Comparison of ENCODE assay signal across 17 cellular contexts in genomic region chr6:139939189-139939979, GRCh38.
DNase-seq lines count a peak whose midpoint lies in the region; ATAC-seq and TF ChIP-seq lines count a peak whose summit lies in the region.
"Had no signal": no experiment of that assay in that cellular context is flagged by ENCODE, and none has a peak within 500 bp of the region (broad histone marks: within the 10 kb centered on the region; RNA-seq: fewer than 3 reads in every experiment).

No MANE protein-coding gene starts in this region.

- H3K27me3 Mint-ChIP-seq in chondrocyte (ENCODE audit: low read depth) (no peaks in the 10 kb centered on the region), osteocyte (ENCODE audit: unreplicated experiment) (no peaks in the 10 kb centered on the region)
- peaks cover 5% of the 10 kb centered on the region for H3K27me3 Mint-ChIP-seq in activated T-cell treated with anti-CD3 and anti-CD28 coated beads, Interleukin-2, amount 50 U/mL, for 4 hours (ENCODE audit: low read depth)

- H3K9ac ChIP-seq in HUES64 (ENCODE audit: low read depth, low read length) = no peak overlapping the region

- H3K4me3 Mint-ChIP-seq in chondrocyte (ENCODE audit: unreplicated experiment) (no peak overlapping the region), osteocyte (ENCODE audit: unreplicated experiment) (no peak overlapping the region)
- H3K4me3 Mint-ChIP-seq in activated T-cell treated with anti-CD3 and anti-CD28 coated beads, Interleukin-2, amount 50 U/mL, for 4 hours = no peak overlapping the region

- H3K4me1 ChIP-seq in HUES64 (ENCODE audit: insufficient read depth, low read length) (peaks cover 48% of the 10 kb centered on the region), OCI-LY7 (ENCODE audit: insufficient read depth, low read length, poor library complexity, severe bottlenecking) (no peaks in the 10 kb centered on the region)
- H3K4me1 ChIP-seq: body of pancreas, Caco-2, foreskin keratinocyte had no signal

- POLR2A ChIA-PET in OCI-LY7 (lab: Charles Lee) = interaction anchor here (0.6 to 2.0 kb wide), 3 partner anchors 9 to 78 kb away, joined by 3 to 6 read pairs (median 3); no protein-coding TSS in a partner anchor

- no peak for TF ChIP-seq CTCF in chondrocyte (IDR thresholded peaks at IDR 0.05)
- no peak for TF ChIP-seq CTCF in osteocyte (IDR thresholded peaks at IDR 0.05)
- TF ChIP-seq CTCF in OCI-LY7 (conservative IDR thresholded peaks at IDR 0.05; ENCODE audit: low read length) = no peak

- H3K27ac ChIP-seq in HUES64 (ENCODE audit: low read depth, low read length) (peak overlapping the region; percentile 50; the same call in 1 of the 2 replicates), OCI-LY7 (ENCODE audit: low read depth, low read length, poor library complexity, severe bottlenecking) (no peak overlapping the region)
- H3K27ac ChIP-seq: body of pancreas, foreskin keratinocyte, transverse colon had no signal

- peak; percentile 70 for DNase-seq in NCI-H2171 treated with DMSO at 0.1 percent for 48 hours (lab: John Stamatoyannopoulos, UW)
- DNase-seq in NCI-H2171 (lab: John Stamatoyannopoulos, UW) = no peak
- no peak for DNase-seq in chondrocyte (ENCODE audit: low spot score)
- no peak for DNase-seq in osteocyte (ENCODE audit: extremely low spot score, unreplicated experiment)
- DNase-seq in activated effector memory CD4-positive, alpha-beta T cell treated with Interleukin-2 at 50 U/mL for 16 hours = no peak
- DNase-seq in OCI-LY7 (ENCODE audit: low spot score) = no peak
- DNase-seq in activated T-cell treated with anti-CD3 and anti-CD28 coated beads, Interleukin-2, amount 50 U/mL, for 4 hours = no peak
- DNase-seq: activated gamma-delta T cell treated with Interleukin-2 at 50 U/mL for 16 hours; body of pancreas; Caco-2; effector memory CD4-positive, alpha-beta T cell; foreskin keratinocyte; NCI-H510A treated with DMSO at 0.1 percent for 48 hours; stimulated activated CD4-positive, alpha-beta T cell treated with anti-CD3 and anti-CD28 coated beads, Interleukin-1b, Interleukin-23, amount 100 ng/mL, for 48 hours; stimulated activated CD8-positive, alpha-beta memory T cell treated with anti-CD3 and anti-CD28 coated beads, Interleukin-4, amount 100 ng/mL, for 48 hours; transverse colon had no signal

- H3K4me1 Mint-ChIP-seq in chondrocyte (ENCODE audit: low read depth) (peaks cover 46% of the 10 kb centered on the region), osteocyte (ENCODE audit: unreplicated experiment) (peaks cover 49% of the 10 kb centered on the region)
- H3K4me1 Mint-ChIP-seq in activated T-cell treated with anti-CD3 and anti-CD28 coated beads, Interleukin-2, amount 50 U/mL, for 4 hours (ENCODE audit: low read depth) = no peaks in the 10 kb centered on the region

- no peaks in the 10 kb centered on the region for H3K9me3 Mint-ChIP-seq in chondrocyte (ENCODE audit: low read depth)
- no peaks in the 10 kb centered on the region for H3K9me3 Mint-ChIP-seq in osteocyte (ENCODE audit: unreplicated experiment)
- H3K9me3 Mint-ChIP-seq in activated T-cell treated with anti-CD3 and anti-CD28 coated beads, Interleukin-2, amount 50 U/mL, for 4 hours = no peaks in the 10 kb centered on the region

- no peak overlapping the region for H2AFZ ChIP-seq in OCI-LY7 (ENCODE audit: low read length)

- no peaks in the 10 kb centered on the region for H3K36me3 ChIP-seq in HUES64 (ENCODE audit: insufficient read depth, low read length)
- no peaks in the 10 kb centered on the region for H3K36me3 ChIP-seq in OCI-LY7 (ENCODE audit: insufficient read depth, low read length)
- H3K36me3 ChIP-seq: transverse colon had no signal

- no peaks in the 10 kb centered on the region for H3K9me3 ChIP-seq in HUES64 (ENCODE audit: insufficient read depth, low read depth, low read length)
- no peaks in the 10 kb centered on the region for H3K9me3 ChIP-seq in OCI-LY7 (ENCODE audit: low read length)
- H3K9me3 ChIP-seq: body of pancreas, Caco-2, transverse colon had no signal

- H3K27ac Mint-ChIP-seq in chondrocyte (ENCODE audit: unreplicated experiment) = peak overlapping the region; percentile 59
- peak overlapping the region; percentile 93 for H3K27ac Mint-ChIP-seq in osteocyte (ENCODE audit: unreplicated experiment)

- no peaks in the 10 kb centered on the region for H3K27me3 ChIP-seq in HUES64 (ENCODE audit: insufficient read depth, low read length)
- H3K27me3 ChIP-seq: body of pancreas, foreskin keratinocyte, transverse colon had no signal

- H3K36me3 Mint-ChIP-seq in chondrocyte (ENCODE audit: low read depth) (no peaks in the 10 kb centered on the region), osteocyte (ENCODE audit: unreplicated experiment) (no peaks in the 10 kb centered on the region)
- H3K36me3 Mint-ChIP-seq in activated T-cell treated with anti-CD3 and anti-CD28 coated beads, Interleukin-2, amount 50 U/mL, for 4 hours (ENCODE audit: insufficient read depth) = no peaks in the 10 kb centered on the region

- no peaks in the 10 kb centered on the region for H3K79me2 ChIP-seq in OCI-LY7 (ENCODE audit: insufficient read depth, low read depth, low read length)

- H3K4me3 ChIP-seq in HUES64 (ENCODE audit: low read length) (no peak overlapping the region), OCI-LY7 (ENCODE audit: low read depth, low read length, poor library complexity, severe bottlenecking) (no peak overlapping the region)
- H3K4me3 ChIP-seq: body of pancreas, transverse colon had no signal

- BruUV-seq in OCI-LY7 (replicated peaks; lab: Mats Ljungman, UMichigan) = no TSS peak

- CTCF ChIA-PET in OCI-LY7 (lab: Charles Lee; ENCODE audit: unreplicated experiment) = no interaction called here

- WGBS in HUES64 = 95% methylated on average over 2 of the region's 2 CpGs

- no peaks in the 10 kb centered on the region for H4K20me1 ChIP-seq in OCI-LY7 (ENCODE audit: insufficient read depth, low read length)

- no peaks in the 10 kb centered on the region for H3K9me2 ChIP-seq in OCI-LY7 (ENCODE audit: insufficient read depth, low read length)

- H3K4me2 ChIP-seq in OCI-LY7 (ENCODE audit: low read length) = no peak overlapping the region

- intact Hi-C loops in OCI-LY7 (cut with micrococcal nuclease; ENCODE audit: unreplicated experiment) = no loop called here

- ATAC-seq in activated T-cell treated with anti-CD3 and anti-CD28 coated beads, Interleukin-2, amount 50 U/mL, for 4 hours = no peak
- ATAC-seq: body of pancreas, foreskin keratinocyte had no signal
